In genomic region chr1:240968864-240969263, GRCh38 we compare ENCODE assay signal across 33 cellular contexts.
DNase-seq lines count a peak whose midpoint lies in the region; ATAC-seq and TF ChIP-seq lines count a peak whose summit lies in the region.
"Had no signal": no experiment of that assay in that cellular context is flagged by ENCODE, and none has a peak within 500 bp of the region (broad histone marks: within the 10 kb centered on the region; RNA-seq: fewer than 3 reads in every experiment).

No MANE protein-coding gene starts in this region.

- no peak overlapping the region for H3K9ac ChIP-seq in SK-N-SH
- no peak overlapping the region for H3K9ac ChIP-seq in endodermal cell (ENCODE audit: extremely low read depth, low read length, poor library complexity, severe bottlenecking)
- H3K9ac ChIP-seq: BLaER1; BLaER1 treated with 17β-estradiol and CSF1 and Interleukin-3, amounts not matched to agents 10 nM and 100 nM had no signal

- TF ChIP-seq RAD21 in SK-N-SH (IDR thresholded peaks at IDR 0.05; ENCODE audit: low read length), result no peak

- H3K27me3 Mint-ChIP-seq in mesothelial cell of epicardium (ENCODE audit: low read depth) (no peaks in the 10 kb centered on the region), endodermal cell (ENCODE audit: insufficient read depth) (no peaks in the 10 kb centered on the region)
- H3K27me3 Mint-ChIP-seq: B cell; CD4-positive, alpha-beta memory T cell; CD4-positive, alpha-beta T cell; CD4-positive, CD25-positive, alpha-beta regulatory T cell; CD8-positive, alpha-beta memory T cell had no signal

- H3K36me3 Mint-ChIP-seq in mesothelial cell of epicardium (no peaks in the 10 kb centered on the region), endodermal cell (ENCODE audit: low read depth) (no peaks in the 10 kb centered on the region)
- H3K36me3 Mint-ChIP-seq: CD14-positive monocyte; CD4-positive, alpha-beta memory T cell; CD4-positive, CD25-positive, alpha-beta regulatory T cell; CD8-positive, alpha-beta memory T cell; CD8-positive, alpha-beta T cell had no signal

- no peaks in the 10 kb centered on the region for H3K79me2 ChIP-seq in SK-N-SH (ENCODE audit: insufficient read depth)

- TF ChIP-seq CTCF in SK-N-SH (IDR thresholded peaks at IDR 0.05), result no peak
- no peak for TF ChIP-seq CTCF in mesothelial cell of epicardium (IDR thresholded peaks at IDR 0.05; ENCODE audit: unreplicated experiment)
- TF ChIP-seq CTCF in endodermal cell (conservative IDR thresholded peaks at IDR 0.05), result no peak

- TF ChIP-seq EP300 in SK-N-SH (IDR thresholded peaks at IDR 0.05; ENCODE audit: borderline replicate concordance in 1 of 2, low read depth in 1 of 2, low read length in 1 of 2), result no peak

- DNase-seq in SK-N-DZ (ENCODE audit: low spot score) (peak; percentile 16), SK-N-SH (peak; percentile 14), mesothelial cell of epicardium (ENCODE audit: low spot score in 2 of 2, unreplicated experiment in 2 of 2) (no peak), endodermal cell (no peak)
- DNase-seq: 8988T; ACHN; AML-193; BE2C; Caco-2; Calu3; CD4-positive, alpha-beta memory T cell; CD4-positive, alpha-beta T cell; CD4-positive, CD25-positive, alpha-beta regulatory T cell; CD8-positive, alpha-beta memory T cell; CD8-positive, alpha-beta T cell; DMS 273 treated with DMSO at 0.1 percent for 48 hours; DMS153; DMS53; DMS79; DMS79 treated with DMSO at 0.1 percent for 48 hours; DND-41; EL had no signal

- H3F3A ChIP-seq in SK-N-SH (replicated peaks; ENCODE audit: insufficient read depth), result no peaks in the 10 kb centered on the region

- H2AFZ ChIP-seq in SK-N-SH (ENCODE audit: low read depth), result peak overlapping the region; percentile 71; the same call in 1 of the 2 replicates

- H3K36me3 ChIP-seq in SK-N-SH (replicated peaks in 1 of 2; ENCODE audit: control insufficient read depth in 1 of 2, insufficient read depth in 2 of 2, low read length in 1 of 2) (no peaks in the 10 kb centered on the region), endodermal cell (ENCODE audit: control insufficient read depth, insufficient read depth, low read length) (no peaks in the 10 kb centered on the region)
- H3K36me3 ChIP-seq: BE2C; BLaER1; BLaER1 treated with 17β-estradiol and CSF1 and Interleukin-3, amounts not matched to agents 10 nM and 100 nM had no signal

- H3K27ac ChIP-seq in SK-N-SH (ENCODE audit: low read depth in 2 of 2, low read length in 1 of 2), result peak overlapping the region in 1 of 2 experiments; percentile 70; a peak in 2 of 4 replicates
- H3K27ac ChIP-seq in endodermal cell (ENCODE audit: low read depth, low read length), result no peak overlapping the region
- H3K27ac ChIP-seq: 22Rv1; A549; BLaER1; BLaER1 treated with 17β-estradiol and CSF1 and Interleukin-3, amounts not matched to agents 10 nM and 100 nM; C4-2B had no signal

- POLR2A ChIA-PET in SK-N-SH (lab: Yijun Ruan, JAX), result no interaction called here

- WGBS in SK-N-SH (ENCODE audit: low lambda C conversion rate), result 15% methylated on average over 5 of the region's 5 CpGs
- 87 to 91% methylated on average over 3 to 5 of the region's 5 CpGs for WGBS in endodermal cell (ENCODE audit: insufficient coverage in 1 of 2, insufficient read length in 1 of 2), 2 experiments

- H3K9me3 ChIP-seq in SK-N-SH (no peaks in the 10 kb centered on the region), endodermal cell (ENCODE audit: control insufficient read depth, low read length) (no peaks in the 10 kb centered on the region)
- H3K9me3 ChIP-seq: A549; BE2C; BLaER1; BLaER1 treated with 17β-estradiol and CSF1 and Interleukin-3, amounts not matched to agents 10 nM and 100 nM; Caco-2 had no signal

- H4K20me1 ChIP-seq in SK-N-SH (ENCODE audit: insufficient read depth), result no peaks in the 10 kb centered on the region
- H4K20me1 ChIP-seq: BLaER1; BLaER1 treated with 17β-estradiol and CSF1 and Interleukin-3, amounts not matched to agents 10 nM and 100 nM had no signal

- H3K27me3 ChIP-seq in SK-N-SH (ENCODE audit: insufficient read depth) (no peaks in the 10 kb centered on the region), endodermal cell (ENCODE audit: control insufficient read depth, insufficient read depth, low read length, poor library complexity, severe bottlenecking) (no peaks in the 10 kb centered on the region)
- H3K27me3 ChIP-seq: BE2C; BLaER1; BLaER1 treated with 17β-estradiol and CSF1 and Interleukin-3, amounts not matched to agents 10 nM and 100 nM had no signal

- H3K4me1 Mint-ChIP-seq in mesothelial cell of epicardium, result peaks cover 18% of the 10 kb centered on the region
- H3K4me1 Mint-ChIP-seq in endodermal cell, result no peaks in the 10 kb centered on the region
- H3K4me1 Mint-ChIP-seq: B cell; CD14-positive monocyte; CD4-positive, alpha-beta memory T cell; CD4-positive, CD25-positive, alpha-beta regulatory T cell; CD8-positive, alpha-beta memory T cell had no signal

- H3K4me2 ChIP-seq in SK-N-SH, result no peak overlapping the region
- H3K4me2 ChIP-seq: A549; BLaER1; BLaER1 treated with 17β-estradiol and CSF1 and Interleukin-3, amounts not matched to agents 10 nM and 100 nM had no signal

- CTCF ChIA-PET in SK-N-SH (lab: Yijun Ruan, JAX), result interaction anchor here (1.1 to 1.2 kb wide), 3 partner anchors 21 to 237 kb away, joined by 3 to 5 read pairs (median 3); no protein-coding TSS in a partner anchor

- H3K4me3 ChIP-seq in SK-N-SH (ENCODE audit: low read depth in 2 of 2, low read length in 1 of 2), result no peak overlapping the region
- H3K4me3 ChIP-seq in endodermal cell (ENCODE audit: low read length), result no peak overlapping the region
- H3K4me3 ChIP-seq: A549; BLaER1; BLaER1 treated with 17β-estradiol and CSF1 and Interleukin-3, amounts not matched to agents 10 nM and 100 nM had no signal

- no peak for ATAC-seq in SK-N-SH treated with all-trans-retinoic acid at 6 μM for 48 hours
- no peak for ATAC-seq in HG02798 (IDR thresholded peaks at IDR 0.05; ENCODE audit: poor library complexity, unreplicated experiment)
- no peak for ATAC-seq in HG03439 (IDR thresholded peaks at IDR 0.05; ENCODE audit: unreplicated experiment)
- no peak for ATAC-seq in HG03460 (IDR thresholded peaks at IDR 0.05; ENCODE audit: unreplicated experiment)
- ATAC-seq: A549; CD8-positive, alpha-beta T cell had no signal

- no peaks in the 10 kb centered on the region for H3K9me2 ChIP-seq in SK-N-SH

- H3K9me3 Mint-ChIP-seq in mesothelial cell of epicardium (no peaks in the 10 kb centered on the region), endodermal cell (no peaks in the 10 kb centered on the region)

- no peak overlapping the region for H3K4me3 Mint-ChIP-seq in mesothelial cell of epicardium
- no peak overlapping the region for H3K4me3 Mint-ChIP-seq in endodermal cell
- H3K4me3 Mint-ChIP-seq: B cell; CD14-positive monocyte; CD4-positive, alpha-beta memory T cell; CD4-positive, alpha-beta T cell; CD4-positive, CD25-positive, alpha-beta regulatory T cell; CD8-positive, alpha-beta memory T cell; CD8-positive, alpha-beta T cell had no signal

- H3K27ac Mint-ChIP-seq in mesothelial cell of epicardium (peak overlapping the region; percentile 44), endodermal cell (no peak overlapping the region)
- H3K27ac Mint-ChIP-seq: B cell; CD14-positive monocyte; CD4-positive, alpha-beta memory T cell; CD4-positive, alpha-beta T cell; CD4-positive, CD25-positive, alpha-beta regulatory T cell; CD8-positive, alpha-beta memory T cell; CD8-positive, alpha-beta T cell had no signal

- H3K4me1 ChIP-seq in SK-N-SH (ENCODE audit: control insufficient read depth in 1 of 2, insufficient read depth in 2 of 2, low read depth in 1 of 2, low read length in 1 of 2) (peaks cover 0 to 19% of the 10 kb centered on the region in 2 experiments; a peak in 2 of 4 replicates), endodermal cell (ENCODE audit: control insufficient read depth, insufficient read depth, low read length) (peaks cover 3% of the 10 kb centered on the region)
- H3K4me1 ChIP-seq: A549; BE2C; BLaER1; BLaER1 treated with 17β-estradiol and CSF1 and Interleukin-3, amounts not matched to agents 10 nM and 100 nM; Caco-2 had no signal

TF ChIP-seq in SK-N-SH, 30 proteins besides CTCF, POLR2A, EP300 and RAD21 (continues in another document):
- TF ChIP-seq GATA2 (CRISPR knock-in tag; IDR thresholded peaks at IDR 0.05), result peak; percentile 56; the same call in 1 of the 2 replicates
- TF ChIP-seq CHD2 (IDR thresholded peaks at IDR 0.05; ENCODE audit: low read length, partially characterized antibody), result no peak
- TF ChIP-seq POLR2AphosphoS5 (IDR thresholded peaks at IDR 0.05; ENCODE audit: low read depth, low read length), result no peak
- no peak for TF ChIP-seq JUND (IDR thresholded peaks at IDR 0.05)
- TF ChIP-seq RFX5 (IDR thresholded peaks at IDR 0.05; ENCODE audit: low read length), result no peak
- no peak for TF ChIP-seq MXI1 (IDR thresholded peaks at IDR 0.05; ENCODE audit: low read depth, low read length)

TF ChIP-seq in SK-N-SH treated with all-trans-retinoic acid at 6 μM for 48 hours, 23 proteins besides CTCF, POLR2A, EP300 and RAD21:
- peak; percentile 45; the same call in 1 of the 2 replicates for TF ChIP-seq ISL1 (CRISPR knock-in tag; IDR thresholded peaks at IDR 0.05)
- no peak for TF ChIP-seq TOX (CRISPR knock-in tag; IDR thresholded peaks at IDR 0.05; ENCODE audit: borderline replicate concordance)
- no peak for TF ChIP-seq GLIS3 (CRISPR knock-in tag; IDR thresholded peaks at IDR 0.05)
- no peak for TF ChIP-seq ZNF565 (CRISPR knock-in tag; conservative IDR thresholded peaks at IDR 0.05; ENCODE audit: low read depth)
- TF ChIP-seq ZC3H10 (CRISPR knock-in tag; IDR thresholded peaks at IDR 0.05), result no peak
- no peak for TF ChIP-seq SNAI2 (CRISPR knock-in tag; IDR thresholded peaks at IDR 0.05)
- TF ChIP-seq, protein P1, sequence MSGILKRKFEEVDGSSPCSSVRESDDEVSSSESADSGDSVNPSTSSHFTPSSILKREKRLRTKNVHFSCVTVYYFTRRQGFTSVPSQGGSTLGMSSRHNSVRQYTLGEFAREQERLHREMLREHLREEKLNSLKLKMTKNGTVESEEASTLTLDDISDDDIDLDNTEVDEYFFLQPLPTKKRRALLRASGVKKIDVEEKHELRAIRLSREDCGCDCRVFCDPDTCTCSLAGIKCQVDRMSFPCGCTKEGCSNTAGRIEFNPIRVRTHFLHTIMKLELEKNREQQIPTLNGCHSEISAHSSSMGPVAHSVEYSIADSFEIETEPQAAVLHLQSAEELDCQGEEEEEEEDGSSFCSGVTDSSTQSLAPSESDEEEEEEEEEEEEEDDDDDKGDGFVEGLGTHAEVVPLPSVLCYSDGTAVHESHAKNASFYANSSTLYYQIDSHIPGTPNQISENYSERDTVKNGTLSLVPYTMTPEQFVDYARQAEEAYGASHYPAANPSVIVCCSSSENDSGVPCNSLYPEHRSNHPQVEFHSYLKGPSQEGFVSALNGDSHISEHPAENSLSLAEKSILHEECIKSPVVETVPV (CRISPR knock-in tag; IDR thresholded peaks at IDR 0.05), result no peak
- TF ChIP-seq PPARA (CRISPR knock-in tag; IDR thresholded peaks at IDR 0.05; ENCODE audit: borderline replicate concordance), result no peak

Comparison
In these comparisons a context has a peak if more than half of its experiments do, and no peak if none do; other contexts are left out.
1. DNase-seq: peak in SK-N-DZ (single experiment) and SK-N-SH (single experiment); none in mesothelial cell of epicardium (0 of 2) and endodermal cell (single experiment).